ENCODE assay signal across 1 cellular context in genomic region chr1:236659792-236660587, GRCh38.
TF ChIP-seq lines count a peak whose summit lies in the region.

No MANE protein-coding gene starts in this region.

TF ChIP-seq in WTC11, 78 proteins besides CTCF, POLR2A, EP300 and RAD21 (continued from another document):
- TF ChIP-seq ARID4B (CRISPR knock-in tag; IDR thresholded peaks at IDR 0.05; ENCODE audit: borderline replicate concordance) (no peak), ATF6 (CRISPR knock-in tag; IDR thresholded peaks at IDR 0.05) (no peak), ZNF281 (CRISPR knock-in tag; IDR thresholded peaks at IDR 0.05) (no peak), E2F1 (CRISPR knock-in tag; IDR thresholded peaks at IDR 0.05) (no peak), RELA (CRISPR knock-in tag; IDR thresholded peaks at IDR 0.05; ENCODE audit: borderline replicate concordance) (no peak), ERG (CRISPR knock-in tag; IDR thresholded peaks at IDR 0.05) (no peak), SOX15 (CRISPR knock-in tag; IDR thresholded peaks at IDR 0.05) (no peak), ZSCAN18 (CRISPR knock-in tag; IDR thresholded peaks at IDR 0.05) (no peak), NFYB (CRISPR knock-in tag; conservative IDR thresholded peaks at IDR 0.05; ENCODE audit: low read depth) (no peak), FOXP1 (CRISPR knock-in tag; IDR thresholded peaks at IDR 0.05; ENCODE audit: borderline replicate concordance) (no peak), SMAD4 (CRISPR knock-in tag; IDR thresholded peaks at IDR 0.05) (no peak), ATF2 (CRISPR knock-in tag; IDR thresholded peaks at IDR 0.05; ENCODE audit: borderline replicate concordance, low read depth) (no peak)
